ENCODE assay signal across 8 cellular contexts in genomic region chr7:100435401-100436304, GRCh38. TPM values are rescaled to one million over a fixed set of nuclear protein-coding genes. Genes with fewer than 3 reads are reported as not detected.
A peak's percentile ranks its signal among the peaks of the same experiment; 100 is the strongest.
DNase-seq lines count a peak whose midpoint lies in the region; ATAC-seq and TF ChIP-seq lines count a peak whose summit lies in the region.

No MANE protein-coding gene starts in this region.

- ATAC-seq in GM21381 (IDR thresholded peaks at IDR 0.05; ENCODE audit: unreplicated experiment) (peak; percentile 24), WTC11 (peak; percentile 17), lower lobe of right lung (peak; percentile 64 to 68)
- ATAC-seq in stimulated activated memory B cell treated with anti-CD40 and anti-IgM and Interleukin-4, amounts not matched to agents 10 μg/mL and 1 μg/mL and 100 μg/mL, for 72 hours = peak; percentile 61

- no peaks in the 10 kb centered on the region for H3K9me3 Mint-ChIP-seq in WTC11
- H3K9me3 Mint-ChIP-seq in stimulated activated memory B cell treated with anti-CD40 and anti-IgM and Interleukin-4, amounts not matched to agents 10 μg/mL and 1 μg/mL and 100 μg/mL, for 72 hours = no peaks in the 10 kb centered on the region

- no peaks in the 10 kb centered on the region for H3K27me3 Mint-ChIP-seq in WTC11 (ENCODE audit: low read depth)
- H3K27me3 Mint-ChIP-seq in stimulated activated memory B cell treated with anti-CD40 and anti-IgM and Interleukin-4, amounts not matched to agents 10 μg/mL and 1 μg/mL and 100 μg/mL, for 72 hours = no peaks in the 10 kb centered on the region

- POLR2A ChIA-PET in WTC11 (lab: Charles Lee) = interaction anchor here (0.6 to 3.7 kb wide), 5 partner anchors 8 to 624 kb away, joined by 3 to 13 read pairs (median 6); partner anchors contain the start of gene ZCWPW1

- H3K4me3 Mint-ChIP-seq in WTC11 = peak overlapping the region; percentile 89
- H3K4me3 Mint-ChIP-seq in stimulated activated memory B cell treated with anti-CD40 and anti-IgM and Interleukin-4, amounts not matched to agents 10 μg/mL and 1 μg/mL and 100 μg/mL, for 72 hours = peak overlapping the region; percentile 87

- CTCF ChIA-PET in WTC11 (lab: Charles Lee) = interaction anchor here (1.0 to 2.1 kb wide), 6 partner anchors 14 to 124 kb away, joined by 3 to 16 read pairs (median 4); no protein-coding TSS in a partner anchor

- peak overlapping the region; percentile 96 for H3K4me3 ChIP-seq in coronary artery
- H3K4me3 ChIP-seq in lower lobe of right lung = peak overlapping the region; percentile 84

- H3K36me3 ChIP-seq in lower lobe of right lung = peaks cover 38% of the 10 kb centered on the region

- H3K4me1 ChIP-seq in lower lobe of right lung = peaks cover 44% of the 10 kb centered on the region

- H3K36me3 Mint-ChIP-seq in WTC11 = peaks cover 27% of the 10 kb centered on the region
- H3K36me3 Mint-ChIP-seq in stimulated activated memory B cell treated with anti-CD40 and anti-IgM and Interleukin-4, amounts not matched to agents 10 μg/mL and 1 μg/mL and 100 μg/mL, for 72 hours = peaks cover 30% of the 10 kb centered on the region

- H3K27me3 ChIP-seq in lower lobe of right lung (ENCODE audit: low read depth) = no peaks in the 10 kb centered on the region

- intact Hi-C loops in lower lobe of right lung (cut with DNase I) = no loop called here

- H3K27ac ChIP-seq in coronary artery = peak overlapping the region; percentile 84 to 98
- peak overlapping the region; percentile 95 for H3K27ac ChIP-seq in lower lobe of right lung

- no peaks in the 10 kb centered on the region for H3K9me3 ChIP-seq in lower lobe of right lung

- no peak for TF ChIP-seq CTCF in WTC11 (IDR thresholded peaks at IDR 0.05)
- no peak for TF ChIP-seq CTCF in coronary artery (IDR thresholded peaks at IDR 0.05)
- TF ChIP-seq CTCF in lower lobe of right lung (IDR thresholded peaks at IDR 0.05) = no peak

- H3K4me1 Mint-ChIP-seq in WTC11 = peaks cover 36% of the 10 kb centered on the region
- peaks cover 47% of the 10 kb centered on the region for H3K4me1 Mint-ChIP-seq in stimulated activated memory B cell treated with anti-CD40 and anti-IgM and Interleukin-4, amounts not matched to agents 10 μg/mL and 1 μg/mL and 100 μg/mL, for 72 hours

- peak; percentile 33 for DNase-seq in DMS53 treated with DMSO at 0.1 percent for 48 hours (lab: John Stamatoyannopoulos, UW; ENCODE audit: unreplicated experiment)
- peak; percentile 66 for DNase-seq in HT-29 (ENCODE audit: low spot score)
- peak; percentile 47 for DNase-seq in WTC11 (ENCODE audit: low spot score)
- DNase-seq in coronary artery (ENCODE audit: low spot score) = no peak
- DNase-seq in lower lobe of right lung = peak; percentile 69
- DNase-seq in SHP77 treated with DMSO at 0.1 percent for 48 hours (lab: John Stamatoyannopoulos, UW) = no peak

- peak overlapping the region; percentile 58 for H3K27ac Mint-ChIP-seq in WTC11
- H3K27ac Mint-ChIP-seq in stimulated activated memory B cell treated with anti-CD40 and anti-IgM and Interleukin-4, amounts not matched to agents 10 μg/mL and 1 μg/mL and 100 μg/mL, for 72 hours = peak overlapping the region; percentile 85

TF ChIP-seq in WTC11, 78 proteins besides CTCF, POLR2A, EP300 and RAD21 (continues in another document):
- 0 out of 2 replicates have a peak, but pooled peaks have one; percentile 52 for TF ChIP-seq IRF1 (CRISPR knock-in tag; IDR thresholded peaks at IDR 0.05)
- TF ChIP-seq ZSCAN18 (CRISPR knock-in tag; IDR thresholded peaks at IDR 0.05) = no peak
- no peak for TF ChIP-seq FOXP1 (CRISPR knock-in tag; IDR thresholded peaks at IDR 0.05; ENCODE audit: borderline replicate concordance)
- 0 out of 2 replicates have a peak, but pooled peaks have one; percentile 11 for TF ChIP-seq PRDM15 (CRISPR knock-in tag; IDR thresholded peaks at IDR 0.05)
- TF ChIP-seq ZNF219 (CRISPR knock-in tag; IDR thresholded peaks at IDR 0.05; ENCODE audit: borderline replicate concordance) = peak; percentile 59; the same call in 1 of the 2 replicates
- TF ChIP-seq ETV6 (CRISPR knock-in tag; IDR thresholded peaks at IDR 0.05) = peak; percentile 79; the same call in 1 of the 2 replicates
- 0 out of 2 replicates have a peak, but pooled peaks have one; percentile 8 for TF ChIP-seq NFYB (CRISPR knock-in tag; conservative IDR thresholded peaks at IDR 0.05; ENCODE audit: low read depth)
- TF ChIP-seq ESRRA (CRISPR knock-in tag; IDR thresholded peaks at IDR 0.05; ENCODE audit: borderline replicate concordance) = peak; percentile 81
- TF ChIP-seq KAT7 (CRISPR knock-in tag; IDR thresholded peaks at IDR 0.05; ENCODE audit: borderline replicate concordance) = peak; percentile 94; the same call in 1 of the 2 replicates
- TF ChIP-seq GTF2I (CRISPR knock-in tag; conservative IDR thresholded peaks at IDR 0.05) = no peak
- TF ChIP-seq E2F4 (CRISPR knock-in tag; IDR thresholded peaks at IDR 0.05; ENCODE audit: borderline replicate concordance, low read depth) = no peak
- TF ChIP-seq SOX15 (CRISPR knock-in tag; IDR thresholded peaks at IDR 0.05) = no peak
- TF ChIP-seq MAX (CRISPR knock-in tag; IDR thresholded peaks at IDR 0.05) = peak; percentile 64; the same call in 1 of the 2 replicates
- TF ChIP-seq ZNF671 (CRISPR knock-in tag; IDR thresholded peaks at IDR 0.05) = 0 out of 2 replicates have a peak, but pooled peaks have one; percentile 47
- 0 out of 2 replicates have a peak, but pooled peaks have one; percentile 2 for TF ChIP-seq ZNF121 (CRISPR knock-in tag; IDR thresholded peaks at IDR 0.05)

RNA-seq across cellular contexts. Expression of gene PPP1R35, which starts 0.6 kb away (rescaled TPM):
- total RNA-seq in HT-29 (2014; rRNA removed; shearing (Covaris generic)) = 102 and 110 TPM in 2 replicates
- total RNA-seq in WTC11 (2021) = 85.9 to 90.8 TPM (median 88.3 TPM) in 3 replicates
- total RNA-seq in lower lobe of right lung = 24.5 TPM

RNA-seq across cellular contexts. Expression of gene MEPCE, which starts 6.0 kb away (rescaled TPM):
- total RNA-seq in HT-29 (2014; rRNA removed; shearing (Covaris generic)) = 80.9 and 89.1 TPM in 2 replicates
- total RNA-seq in WTC11 (2021) = 41.9 to 49.6 TPM (median 47.7 TPM) in 3 replicates
- 36.3 TPM for total RNA-seq in lower lobe of right lung

RNA-seq across cellular contexts. Expression of gene ZCWPW1, which starts 7.2 kb away (rescaled TPM):
- total RNA-seq in HT-29 (2014; rRNA removed; shearing (Covaris generic)) = 0.76 and 1.0 TPM in 2 replicates
- total RNA-seq in WTC11 (2021) (1.4 to 1.5 TPM (median 1.4 TPM) in 3 replicates), lower lobe of right lung (4.9 TPM)

RNA-seq across cellular contexts. Expression of gene SPACDR, which starts 28.4 kb away (rescaled TPM):
- 0.21 and 0.64 TPM in 2 replicates for total RNA-seq in HT-29 (2014; rRNA removed; shearing (Covaris generic))
- total RNA-seq in WTC11 (2021) = 0.33 to 0.48 TPM (median 0.39 TPM) in 3 replicates
- 1.7 TPM for total RNA-seq in lower lobe of right lung

RNA-seq across cellular contexts. Expression of gene TSC22D4, which starts 43.4 kb away (rescaled TPM):
- total RNA-seq in HT-29 (2014; rRNA removed; shearing (Covaris generic)) = 102 and 123 TPM in 2 replicates
- total RNA-seq in WTC11 (2021) (27.5 to 34.5 TPM (median 29.7 TPM) in 3 replicates), lower lobe of right lung (53.6 TPM)

Comparison
In these comparisons a context has a peak if more than half of its experiments do, and no peak if none do; other contexts are left out.
1. DNase-seq: peak in DMS53 treated with DMSO at 0.1 percent for 48 hours (single experiment), HT-29 (single experiment), WTC11 (single experiment) and lower lobe of right lung (single experiment); none in coronary artery (single experiment) and SHP77 treated with DMSO at 0.1 percent for 48 hours (single experiment).
2. Peak in every context shown above with its lines, with median percentiles within 50 percentile points of each other: ATAC-seq.